1 cellular context compared by ENCODE assay signal in the genomic region with DNA sequence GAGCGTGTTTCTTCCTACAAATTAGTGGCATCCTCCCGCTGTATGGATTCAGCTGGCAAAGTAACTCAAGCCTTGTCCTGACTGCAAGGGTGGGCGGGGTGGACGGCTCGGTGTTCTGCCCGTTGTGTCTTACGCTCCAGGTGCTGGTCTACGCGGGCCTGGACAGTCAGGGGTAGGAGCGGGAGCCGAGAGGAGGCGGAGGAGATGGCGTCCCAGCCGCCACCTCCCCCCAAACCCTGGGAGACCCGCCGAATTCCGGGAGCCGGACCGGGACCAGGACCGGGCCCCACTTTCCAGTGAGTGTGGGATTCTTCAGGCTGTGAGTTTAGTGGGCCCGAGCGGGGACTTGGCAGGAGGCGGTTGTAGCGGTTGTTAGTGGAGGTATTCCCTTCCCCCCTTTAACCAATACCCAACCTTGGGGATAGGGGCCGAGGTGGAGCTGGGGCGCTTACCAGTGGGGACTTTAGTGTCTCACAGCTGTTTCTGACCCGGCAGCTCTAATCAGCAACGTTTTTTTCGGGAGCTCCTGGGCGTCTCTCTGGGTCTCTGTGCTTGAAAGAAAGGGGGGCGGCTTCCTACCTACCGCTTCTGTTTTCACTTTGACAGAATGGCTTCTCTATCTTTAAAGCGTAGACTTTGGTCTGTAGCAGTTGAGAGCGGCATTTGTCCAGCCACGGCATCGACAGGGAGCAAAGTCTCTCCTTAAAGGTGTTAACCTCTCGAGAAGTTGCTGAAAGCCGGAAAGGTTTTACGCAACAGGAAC.
TF ChIP-seq lines count a peak whose summit lies in the region.

A gene with protein sequence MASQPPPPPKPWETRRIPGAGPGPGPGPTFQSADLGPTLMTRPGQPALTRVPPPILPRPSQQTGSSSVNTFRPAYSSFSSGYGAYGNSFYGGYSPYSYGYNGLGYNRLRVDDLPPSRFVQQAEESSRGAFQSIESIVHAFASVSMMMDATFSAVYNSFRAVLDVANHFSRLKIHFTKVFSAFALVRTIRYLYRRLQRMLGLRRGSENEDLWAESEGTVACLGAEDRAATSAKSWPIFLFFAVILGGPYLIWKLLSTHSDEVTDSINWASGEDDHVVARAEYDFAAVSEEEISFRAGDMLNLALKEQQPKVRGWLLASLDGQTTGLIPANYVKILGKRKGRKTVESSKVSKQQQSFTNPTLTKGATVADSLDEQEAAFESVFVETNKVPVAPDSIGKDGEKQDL (plus strand): TSS at position 165 of the 763 bp plus-strand sequence. CDS start 40 bp downstream, at position 205.
Gene PUS10, minus strand, starts transcription at position 700 of the 763 bp plus-strand sequence. CDS start 6,365 bp downstream, outside the sequence.

TF ChIP-seq in HEK293, 187 proteins besides CTCF, POLR2A, EP300 and RAD21 (continued from another document and continues in another):
- TF ChIP-seq, protein P1, sequence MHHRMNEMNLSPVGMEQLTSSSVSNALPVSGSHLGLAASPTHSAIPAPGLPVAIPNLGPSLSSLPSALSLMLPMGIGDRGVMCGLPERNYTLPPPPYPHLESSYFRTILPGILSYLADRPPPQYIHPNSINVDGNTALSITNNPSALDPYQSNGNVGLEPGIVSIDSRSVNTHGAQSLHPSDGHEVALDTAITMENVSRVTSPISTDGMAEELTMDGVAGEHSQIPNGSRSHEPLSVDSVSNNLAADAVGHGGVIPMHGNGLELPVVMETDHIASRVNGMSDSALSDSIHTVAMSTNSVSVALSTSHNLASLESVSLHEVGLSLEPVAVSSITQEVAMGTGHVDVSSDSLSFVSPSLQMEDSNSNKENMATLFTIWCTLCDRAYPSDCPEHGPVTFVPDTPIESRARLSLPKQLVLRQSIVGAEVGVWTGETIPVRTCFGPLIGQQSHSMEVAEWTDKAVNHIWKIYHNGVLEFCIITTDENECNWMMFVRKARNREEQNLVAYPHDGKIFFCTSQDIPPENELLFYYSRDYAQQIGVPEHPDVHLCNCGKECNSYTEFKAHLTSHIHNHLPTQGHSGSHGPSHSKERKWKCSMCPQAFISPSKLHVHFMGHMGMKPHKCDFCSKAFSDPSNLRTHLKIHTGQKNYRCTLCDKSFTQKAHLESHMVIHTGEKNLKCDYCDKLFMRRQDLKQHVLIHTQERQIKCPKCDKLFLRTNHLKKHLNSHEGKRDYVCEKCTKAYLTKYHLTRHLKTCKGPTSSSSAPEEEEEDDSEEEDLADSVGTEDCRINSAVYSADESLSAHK (tag by site-specific recombination; IDR thresholded peaks at IDR 0.05), result no peak
- TF ChIP-seq ZNF132 (tag by site-specific recombination; IDR thresholded peaks at IDR 0.05; ENCODE audit: borderline replicate concordance) (no peak), ZNF16 (tag by site-specific recombination; IDR thresholded peaks at IDR 0.05; ENCODE audit: low read depth) (no peak), SALL2 (tag by site-specific recombination; IDR thresholded peaks at IDR 0.05; ENCODE audit: borderline replicate concordance) (no peak), ZNF416 (tag by site-specific recombination; IDR thresholded peaks at IDR 0.05) (no peak), IKZF3 (tag by site-specific recombination; IDR thresholded peaks at IDR 0.05) (peak; percentile 82), ZNF341 (tag by site-specific recombination; IDR thresholded peaks at IDR 0.05; ENCODE audit: low read depth) (peak; percentile 30), ELK4 (IDR thresholded peaks at IDR 0.05; ENCODE audit: borderline replicate concordance, low read depth, low read length) (no peak), ZIC2 (tag by site-specific recombination; IDR thresholded peaks at IDR 0.05) (peak; percentile 52; the same call in 1 of the 2 replicates), ZNF558 (tag by site-specific recombination; IDR thresholded peaks at IDR 0.05) (no peak), ZNF19 (tag by site-specific recombination; IDR thresholded peaks at IDR 0.05; ENCODE audit: low read depth) (no peak), ZNF335 (tag by site-specific recombination; conservative IDR thresholded peaks at IDR 0.05) (peak; percentile 79), SETDB1 (IDR thresholded peaks at IDR 0.05; ENCODE audit: insufficient read length, low read length) (no peak), ZFP3 (tag by site-specific recombination; IDR thresholded peaks at IDR 0.05; ENCODE audit: low read depth) (no peak), TSHZ1 (tag by site-specific recombination; IDR thresholded peaks at IDR 0.05; ENCODE audit: borderline replicate concordance) (no peak), ZBTB17 (tag by site-specific recombination; IDR thresholded peaks at IDR 0.05) (peak; percentile 100), ZNF792 (tag by site-specific recombination; IDR thresholded peaks at IDR 0.05) (no peak), ZNF114 (tag by site-specific recombination; IDR thresholded peaks at IDR 0.05) (no peak), ZFP69B (tag by site-specific recombination; IDR thresholded peaks at IDR 0.05) (peak; percentile 26; the same call in 1 of the 2 replicates), ZNF266 (tag by site-specific recombination; IDR thresholded peaks at IDR 0.05; ENCODE audit: low read depth) (no peak), ZNF48 (tag by site-specific recombination; IDR thresholded peaks at IDR 0.05) (no peak), ZBTB10 (tag by site-specific recombination; IDR thresholded peaks at IDR 0.05) (no peak), ZNF223 (tag by site-specific recombination; IDR thresholded peaks at IDR 0.05) (no peak)
- TF ChIP-seq, protein P2, sequence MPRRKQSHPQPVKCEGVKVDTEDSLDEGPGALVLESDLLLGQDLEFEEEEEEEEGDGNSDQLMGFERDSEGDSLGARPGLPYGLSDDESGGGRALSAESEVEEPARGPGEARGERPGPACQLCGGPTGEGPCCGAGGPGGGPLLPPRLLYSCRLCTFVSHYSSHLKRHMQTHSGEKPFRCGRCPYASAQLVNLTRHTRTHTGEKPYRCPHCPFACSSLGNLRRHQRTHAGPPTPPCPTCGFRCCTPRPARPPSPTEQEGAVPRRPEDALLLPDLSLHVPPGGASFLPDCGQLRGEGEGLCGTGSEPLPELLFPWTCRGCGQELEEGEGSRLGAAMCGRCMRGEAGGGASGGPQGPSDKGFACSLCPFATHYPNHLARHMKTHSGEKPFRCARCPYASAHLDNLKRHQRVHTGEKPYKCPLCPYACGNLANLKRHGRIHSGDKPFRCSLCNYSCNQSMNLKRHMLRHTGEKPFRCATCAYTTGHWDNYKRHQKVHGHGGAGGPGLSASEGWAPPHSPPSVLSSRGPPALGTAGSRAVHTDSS (tag by site-specific recombination; IDR thresholded peaks at IDR 0.05), result no peak
- TF ChIP-seq, protein P3, sequence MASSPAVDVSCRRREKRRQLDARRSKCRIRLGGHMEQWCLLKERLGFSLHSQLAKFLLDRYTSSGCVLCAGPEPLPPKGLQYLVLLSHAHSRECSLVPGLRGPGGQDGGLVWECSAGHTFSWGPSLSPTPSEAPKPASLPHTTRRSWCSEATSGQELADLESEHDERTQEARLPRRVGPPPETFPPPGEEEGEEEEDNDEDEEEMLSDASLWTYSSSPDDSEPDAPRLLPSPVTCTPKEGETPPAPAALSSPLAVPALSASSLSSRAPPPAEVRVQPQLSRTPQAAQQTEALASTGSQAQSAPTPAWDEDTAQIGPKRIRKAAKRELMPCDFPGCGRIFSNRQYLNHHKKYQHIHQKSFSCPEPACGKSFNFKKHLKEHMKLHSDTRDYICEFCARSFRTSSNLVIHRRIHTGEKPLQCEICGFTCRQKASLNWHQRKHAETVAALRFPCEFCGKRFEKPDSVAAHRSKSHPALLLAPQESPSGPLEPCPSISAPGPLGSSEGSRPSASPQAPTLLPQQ (tag by site-specific recombination; IDR thresholded peaks at IDR 0.05), result 0 out of 2 replicates have a peak, but pooled peaks have one; percentile 13
- TF ChIP-seq, protein P4, sequence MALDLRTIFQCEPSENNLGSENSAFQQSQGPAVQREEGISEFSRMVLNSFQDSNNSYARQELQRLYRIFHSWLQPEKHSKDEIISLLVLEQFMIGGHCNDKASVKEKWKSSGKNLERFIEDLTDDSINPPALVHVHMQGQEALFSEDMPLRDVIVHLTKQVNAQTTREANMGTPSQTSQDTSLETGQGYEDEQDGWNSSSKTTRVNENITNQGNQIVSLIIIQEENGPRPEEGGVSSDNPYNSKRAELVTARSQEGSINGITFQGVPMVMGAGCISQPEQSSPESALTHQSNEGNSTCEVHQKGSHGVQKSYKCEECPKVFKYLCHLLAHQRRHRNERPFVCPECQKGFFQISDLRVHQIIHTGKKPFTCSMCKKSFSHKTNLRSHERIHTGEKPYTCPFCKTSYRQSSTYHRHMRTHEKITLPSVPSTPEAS (tag by site-specific recombination; IDR thresholded peaks at IDR 0.05), result 0 out of 2 replicates have a peak, but pooled peaks have one; percentile 11
- TF ChIP-seq, protein P5, sequence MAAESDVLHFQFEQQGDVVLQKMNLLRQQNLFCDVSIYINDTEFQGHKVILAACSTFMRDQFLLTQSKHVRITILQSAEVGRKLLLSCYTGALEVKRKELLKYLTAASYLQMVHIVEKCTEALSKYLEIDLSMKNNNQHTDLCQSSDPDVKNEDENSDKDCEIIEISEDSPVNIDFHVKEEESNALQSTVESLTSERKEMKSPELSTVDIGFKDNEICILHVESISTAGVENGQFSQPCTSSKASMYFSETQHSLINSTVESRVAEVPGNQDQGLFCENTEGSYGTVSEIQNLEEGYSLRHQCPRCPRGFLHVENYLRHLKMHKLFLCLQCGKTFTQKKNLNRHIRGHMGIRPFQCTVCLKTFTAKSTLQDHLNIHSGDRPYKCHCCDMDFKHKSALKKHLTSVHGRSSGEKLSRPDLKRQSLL (tag by site-specific recombination; IDR thresholded peaks at IDR 0.05), result 0 out of 2 replicates have a peak, but pooled peaks have one; percentile 28
